In the genomic region with DNA sequence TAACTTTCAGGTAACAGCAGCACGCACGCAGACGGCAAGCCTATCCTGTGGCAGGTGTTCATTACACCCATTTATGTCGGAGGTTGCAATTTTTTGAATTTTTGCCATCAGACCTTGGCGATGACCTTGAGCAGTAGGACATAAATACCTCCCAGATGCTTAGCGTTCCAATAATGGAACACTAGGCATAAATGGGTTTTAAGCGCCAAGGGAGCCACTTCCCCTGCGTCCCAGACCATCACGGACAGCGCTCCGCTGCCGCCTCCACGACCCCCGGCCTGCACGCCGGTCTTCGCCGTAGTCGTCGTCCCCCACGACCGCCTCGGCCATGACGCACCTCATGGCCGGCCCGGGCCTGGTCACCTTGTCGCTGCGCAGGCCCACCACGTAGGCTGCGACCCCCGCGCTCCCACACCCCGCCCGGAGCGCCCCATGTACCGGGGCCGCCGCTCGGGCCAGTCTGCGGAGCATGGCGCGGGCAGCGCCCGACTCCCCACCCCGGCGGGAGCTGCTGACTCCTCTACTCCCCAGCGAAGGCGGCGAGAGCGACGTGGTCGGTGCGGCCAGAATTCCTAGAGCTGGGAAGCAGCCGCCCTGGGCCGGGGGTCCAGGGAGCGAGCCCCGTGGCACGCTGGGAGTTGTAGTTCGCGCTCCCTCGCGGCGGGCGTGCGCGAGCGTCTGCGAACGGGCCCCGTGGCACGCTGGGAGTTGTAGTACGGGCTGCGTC, we compare ENCODE assay signal across 1 cellular context.
TF ChIP-seq lines count a peak whose summit lies in the region.

No MANE protein-coding gene starts in this region.

TF ChIP-seq in IMR-90, 13 proteins besides CTCF, POLR2A, EP300 and RAD21:
- TF ChIP-seq MAZ (IDR thresholded peaks at IDR 0.05; ENCODE audit: borderline replicate concordance, low read depth, low read length) = peak; percentile 73; the same call in 1 of the 2 replicates
- TF ChIP-seq FOS (IDR thresholded peaks at IDR 0.05; ENCODE audit: low read depth, low read length) = no peak
- TF ChIP-seq, protein P1, sequence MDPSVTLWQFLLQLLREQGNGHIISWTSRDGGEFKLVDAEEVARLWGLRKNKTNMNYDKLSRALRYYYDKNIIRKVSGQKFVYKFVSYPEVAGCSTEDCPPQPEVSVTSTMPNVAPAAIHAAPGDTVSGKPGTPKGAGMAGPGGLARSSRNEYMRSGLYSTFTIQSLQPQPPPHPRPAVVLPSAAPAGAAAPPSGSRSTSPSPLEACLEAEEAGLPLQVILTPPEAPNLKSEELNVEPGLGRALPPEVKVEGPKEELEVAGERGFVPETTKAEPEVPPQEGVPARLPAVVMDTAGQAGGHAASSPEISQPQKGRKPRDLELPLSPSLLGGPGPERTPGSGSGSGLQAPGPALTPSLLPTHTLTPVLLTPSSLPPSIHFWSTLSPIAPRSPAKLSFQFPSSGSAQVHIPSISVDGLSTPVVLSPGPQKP (IDR thresholded peaks at IDR 0.05; ENCODE audit: borderline replicate concordance, low read depth, low read length) = no peak
- no peak for TF ChIP-seq RFX5 (IDR thresholded peaks at IDR 0.05; ENCODE audit: low read depth, low read length)
- TF ChIP-seq CEBPB (IDR thresholded peaks at IDR 0.05; ENCODE audit: low read depth, low read length) = no peak
- TF ChIP-seq USF2 (IDR thresholded peaks at IDR 0.05; ENCODE audit: low read depth, low read length) = peak; percentile 69
- no peak for TF ChIP-seq CHD1 (IDR thresholded peaks at IDR 0.05; ENCODE audit: low read depth, low read length)
- no peak for TF ChIP-seq SMC3 (IDR thresholded peaks at IDR 0.05; ENCODE audit: low read depth, low read length)
- TF ChIP-seq MXI1 (IDR thresholded peaks at IDR 0.05; ENCODE audit: borderline replicate concordance, low read depth, low read length) = peak; percentile 20; the same call in 1 of the 2 replicates
- TF ChIP-seq RCOR1 (IDR thresholded peaks at IDR 0.05; ENCODE audit: insufficient replicate concordance, low read length) = no peak
- no peak for TF ChIP-seq BHLHE40 (IDR thresholded peaks at IDR 0.05; ENCODE audit: low read depth, low read length)
- no peak for TF ChIP-seq NFE2L2 (IDR thresholded peaks at IDR 0.05; ENCODE audit: low read depth, low read length)
- no peak for TF ChIP-seq MAFK (IDR thresholded peaks at IDR 0.05; ENCODE audit: low read depth, low read length)
